ENCODE assay signal across 19 cellular contexts in the genomic region with DNA sequence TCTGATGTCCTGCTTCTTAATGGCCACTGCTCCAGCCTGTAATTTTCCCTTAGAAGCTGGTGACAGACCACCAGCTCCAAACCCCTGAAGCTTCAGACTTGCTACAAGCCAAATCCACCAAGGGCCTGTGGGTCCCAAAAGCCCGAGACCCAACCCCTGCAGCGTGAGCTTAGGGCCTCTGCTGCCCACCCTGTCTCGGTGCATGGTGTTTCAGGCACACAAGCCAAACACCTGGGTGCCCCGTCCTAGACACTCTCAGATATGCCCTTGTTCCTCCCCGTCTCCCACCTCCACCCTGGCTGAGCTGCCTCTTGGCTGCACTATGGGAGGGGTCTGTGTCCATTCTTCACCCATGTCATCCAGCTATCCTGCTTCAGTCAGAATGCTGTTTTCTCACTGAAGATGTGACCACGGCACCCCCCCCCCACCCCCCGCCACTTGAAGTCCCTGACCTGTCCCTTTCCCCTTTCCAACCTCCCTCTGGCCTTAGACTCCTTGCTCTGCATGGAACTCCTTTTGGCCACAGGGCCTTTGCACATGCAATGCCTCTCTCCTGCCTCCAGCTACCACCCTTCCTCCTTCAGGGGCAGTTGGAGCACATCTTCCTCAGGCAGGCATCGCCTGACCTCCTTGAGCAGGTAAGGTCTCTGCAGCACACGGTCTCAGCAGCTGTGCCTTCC.
"Had no signal": no experiment of that assay in that cellular context is flagged by ENCODE, and none has a peak within 500 bp of the region (broad histone marks: within the 10 kb centered on the region; RNA-seq: fewer than 3 reads in every experiment).

No MANE protein-coding gene starts in this region.

- H3K4me1 Mint-ChIP-seq: activated naive CD8-positive, alpha-beta T cell treated with anti-CD3 and anti-CD28 coated beads, Interleukin-2, amount 10 ng/mL, durations not matched to agents 7 days and 5 days had no signal

- DNase-seq: activated CD4-positive, alpha-beta T cell treated with anti-CD3 and anti-CD28 coated beads, Interleukin-2, amount 50 U/mL, for 4 hours; activated naive CD4-positive, alpha-beta T cell; activated naive CD8-positive, alpha-beta T cell treated with anti-CD3 and anti-CD28 coated beads, Interleukin-2, amount 10 ng/mL, durations not matched to agents 7 days and 5 days; activated T-cell treated with anti-CD3 and anti-CD28 coated beads for 4 hours; amygdala; foreskin melanocyte; glutamatergic neuron; hypothalamus; kidney glomerular epithelial cell; stimulated activated CD4-positive, alpha-beta T cell treated with anti-CD3 and anti-CD28 coated beads, Interleukin-15, amount 100 ng/mL, for 24 hours; stimulated activated CD4-positive, alpha-beta T cell treated with anti-CD3 and anti-CD28 coated beads, Interleukin-2, amount 100 ng/mL, for 48 hours; SW 1271; T-helper 2 cell; upper lobe of left lung; WERI-Rb-1 had no signal

- H3K27me3 Mint-ChIP-seq: activated naive CD8-positive, alpha-beta T cell treated with anti-CD3 and anti-CD28 coated beads, Interleukin-2, amount 10 ng/mL, durations not matched to agents 7 days and 5 days; natural killer cell treated with Interleukin-12 subunit alpha and Interleukin-12 subunit beta and Interleukin-15 and Interleukin-18, amount 100 ng/mL, for 72 hours; stimulated activated naive CD8-positive, alpha-beta T cell treated with anti-CD3 and anti-CD28 coated beads, Interleukin-15, Interleukin-2, amounts not matched to agents 100 ng/mL and 50 ng/mL, for 24 hours had no signal

- H3K27ac Mint-ChIP-seq: activated naive CD8-positive, alpha-beta T cell treated with anti-CD3 and anti-CD28 coated beads, Interleukin-2, amount 10 ng/mL, durations not matched to agents 7 days and 5 days; activated T-helper 1 cell treated with anti-CD3 and anti-CD28 coated beads, Interleukin-12 subunit alpha, Interleukin-12 subunit beta, Interleukin-2, Interleukin-4 antibody, amounts not matched to agents 30 ng/mL and 10 ng/mL and 1 ng/mL, durations not matched to agents 14 hours and 24 hours and 36 hours; natural killer cell treated with Interleukin-12 subunit alpha and Interleukin-12 subunit beta and Interleukin-15 and Interleukin-18, amount 100 ng/mL, for 72 hours; stimulated activated naive CD8-positive, alpha-beta T cell treated with anti-CD3 and anti-CD28 coated beads, Interleukin-15, Interleukin-2, amounts not matched to agents 100 ng/mL and 50 ng/mL, for 24 hours had no signal

- H3K27me3 ChIP-seq: neutrophil, upper lobe of left lung had no signal

- ATAC-seq: natural killer cell treated with Interleukin-12 subunit alpha and Interleukin-12 subunit beta and Interleukin-15 and Interleukin-18, amount 100 ng/mL, for 72 hours had no signal

- H3K4me3 ChIP-seq: upper lobe of left lung had no signal

- H3K36me3 Mint-ChIP-seq: activated naive CD8-positive, alpha-beta T cell treated with anti-CD3 and anti-CD28 coated beads, Interleukin-2, amount 10 ng/mL, durations not matched to agents 7 days and 5 days; natural killer cell treated with Interleukin-12 subunit alpha and Interleukin-12 subunit beta and Interleukin-15 and Interleukin-18, amount 100 ng/mL, for 72 hours had no signal

- H3K27ac ChIP-seq: neutrophil, upper lobe of left lung, WERI-Rb-1 had no signal

- H3K4me1 ChIP-seq: upper lobe of left lung had no signal

- H3K4me3 Mint-ChIP-seq: activated naive CD8-positive, alpha-beta T cell treated with anti-CD3 and anti-CD28 coated beads, Interleukin-2, amount 10 ng/mL, durations not matched to agents 7 days and 5 days; activated T-helper 1 cell treated with anti-CD3 and anti-CD28 coated beads, Interleukin-12 subunit alpha, Interleukin-12 subunit beta, Interleukin-2, Interleukin-4 antibody, amounts not matched to agents 30 ng/mL and 10 ng/mL and 1 ng/mL, durations not matched to agents 14 hours and 24 hours and 36 hours; natural killer cell treated with Interleukin-12 subunit alpha and Interleukin-12 subunit beta and Interleukin-15 and Interleukin-18, amount 100 ng/mL, for 72 hours; stimulated activated naive CD8-positive, alpha-beta T cell treated with anti-CD3 and anti-CD28 coated beads, Interleukin-15, Interleukin-2, amounts not matched to agents 100 ng/mL and 50 ng/mL, for 24 hours had no signal

- H3K36me3 ChIP-seq: neutrophil, WERI-Rb-1 had no signal
